ENCODE assay signal across 20 cellular contexts in the genomic region with DNA sequence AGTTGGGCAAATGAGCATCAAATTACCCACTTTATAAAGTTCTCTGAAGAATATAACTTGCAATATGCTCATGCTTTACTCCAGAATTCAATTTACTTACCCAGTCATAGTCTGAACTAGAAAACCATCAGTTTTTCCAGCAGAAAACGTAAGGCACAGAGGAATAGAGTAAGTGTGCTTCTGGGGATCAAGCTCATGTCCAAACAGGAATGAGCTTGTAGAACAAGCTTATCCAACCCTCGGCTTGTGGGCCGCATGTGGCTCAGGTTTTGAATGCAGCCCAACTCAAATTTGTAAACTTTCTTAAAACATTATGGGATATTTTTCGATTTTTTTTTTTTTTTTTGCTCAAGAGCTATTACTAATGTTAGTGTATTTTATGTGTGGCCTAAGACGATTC.
DNase-seq lines count a peak whose midpoint lies in the region; ATAC-seq, FAIRE-seq and TF ChIP-seq lines count a peak whose summit lies in the region.
"Had no signal": no experiment of that assay in that cellular context is flagged by ENCODE, and none has a peak within 500 bp of the region (broad histone marks: within the 10 kb centered on the region; RNA-seq: fewer than 3 reads in every experiment).

No MANE protein-coding gene starts in this region.

- H3K27ac Mint-ChIP-seq in astrocyte (ENCODE audit: unreplicated experiment) = peak overlapping the region; percentile 59
- H3K27ac Mint-ChIP-seq: CD14-positive monocyte; CD8-positive, alpha-beta T cell; HFFc6 had no signal

- intact Hi-C loops in heart left ventricle (cut with DNase I) = no loop called here

- H3K9me3 ChIP-seq in astrocyte (ENCODE audit: insufficient read depth, low read depth, low read length) = no peaks in the 10 kb centered on the region
- H3K9me3 ChIP-seq in keratinocyte (ENCODE audit: control insufficient read depth, low read depth, low read length) = no peaks in the 10 kb centered on the region
- peaks cover 0 to 15% (median 0%) of the 10 kb centered on the region in 12 donors for H3K9me3 ChIP-seq in heart left ventricle
- H3K9me3 ChIP-seq: A549 had no signal

- DNase-seq in astrocyte (ENCODE audit: low read depth) (no peak), epithelial cell of prostate (ENCODE audit: low read depth, low spot score) (peak; percentile 36), keratinocyte (ENCODE audit: low read depth, low spot score) (peak; percentile 60), NCI-H524 (lab: John Stamatoyannopoulos, UW) (no peak), heart left ventricle (no peak)
- DNase-seq: CD8-positive, alpha-beta T cell; COR-L47; DMS153; DMS79 treated with DMSO at 0.1 percent for 48 hours; EL; HCEC 1CT; HFFc6 had no signal

- H4K20me1 ChIP-seq in astrocyte (ENCODE audit: insufficient read depth, low read length) (no peaks in the 10 kb centered on the region), keratinocyte (ENCODE audit: control insufficient read depth, extremely low read depth, insufficient read depth, low read length) (no peaks in the 10 kb centered on the region)

- no peak overlapping the region for H3K4me3 Mint-ChIP-seq in astrocyte (ENCODE audit: unreplicated experiment)
- H3K4me3 Mint-ChIP-seq: CD14-positive monocyte; CD8-positive, alpha-beta T cell; HFFc6 had no signal

- no peak overlapping the region for H3K4me2 ChIP-seq in astrocyte (ENCODE audit: low read length)
- peak overlapping the region; percentile 56 for H3K4me2 ChIP-seq in keratinocyte (ENCODE audit: control insufficient read depth, extremely low read depth, insufficient read depth, low read depth, low read length)
- H3K4me2 ChIP-seq: A549 had no signal

- peaks cover 5% of the 10 kb centered on the region for H3K9me3 Mint-ChIP-seq in astrocyte (ENCODE audit: unreplicated experiment)
- H3K9me3 Mint-ChIP-seq: HFFc6 had no signal

- H3K27ac ChIP-seq in astrocyte (ENCODE audit: low read depth, low read length) (no peak overlapping the region), epithelial cell of prostate (peak overlapping the region; percentile 85), keratinocyte (ENCODE audit: control insufficient read depth, insufficient read depth, low read length) (peak overlapping the region; percentile 75), heart left ventricle (no peak overlapping the region)
- H3K27ac ChIP-seq: HL-60 had no signal

- H2AFZ ChIP-seq in astrocyte (ENCODE audit: low read depth, low read length) (no peak overlapping the region), keratinocyte (ENCODE audit: control insufficient read depth, low read length) (peak overlapping the region; percentile 23)

- H3K9me1 ChIP-seq in keratinocyte (ENCODE audit: control insufficient read depth, extremely low read depth, insufficient read depth, low read length) = no peaks in the 10 kb centered on the region

- H3K36me3 Mint-ChIP-seq in astrocyte (ENCODE audit: low read depth, unreplicated experiment) = peaks cover under 1% of the 10 kb centered on the region
- H3K36me3 Mint-ChIP-seq: CD14-positive monocyte; CD8-positive, alpha-beta T cell had no signal

- no peak for TF ChIP-seq POLR2A in heart left ventricle (IDR thresholded peaks at IDR 0.05)

- no peaks in the 10 kb centered on the region for H3K36me3 ChIP-seq in astrocyte (ENCODE audit: insufficient read depth, low read length)
- H3K36me3 ChIP-seq in keratinocyte (ENCODE audit: control insufficient read depth in 2 of 2, extremely low read depth in 1 of 2, insufficient read depth in 2 of 2, low read length in 2 of 2) = no peaks in the 10 kb centered on the region
- H3K36me3 ChIP-seq in heart left ventricle = no peaks in the 10 kb centered on the region

- TF ChIP-seq CTCF in astrocyte (IDR thresholded peaks at IDR 0.05; ENCODE audit: insufficient read depth, low read depth, low read length) (no peak), keratinocyte (optimal IDR thresholded peaks at IDR 0.05 in 1 of 3, IDR thresholded peaks at IDR 0.05 in 1 of 3, conservative IDR thresholded peaks at IDR 0.05 in 1 of 3; ENCODE audit: extremely low read depth in 1 of 3, insufficient read depth in 2 of 3, low read length in 3 of 3) (no peak), heart left ventricle (IDR thresholded peaks at IDR 0.05) (no peak)

- H3K27me3 Mint-ChIP-seq in astrocyte (ENCODE audit: low read depth, unreplicated experiment) = no peaks in the 10 kb centered on the region

- peaks cover 17% of the 10 kb centered on the region for H3K4me1 Mint-ChIP-seq in astrocyte (ENCODE audit: low read depth, unreplicated experiment)
- H3K4me1 Mint-ChIP-seq: CD14-positive monocyte had no signal

- FAIRE-seq in astrocyte (lab: Jason Lieb, UNC) = no peak
- FAIRE-seq in keratinocyte (lab: Jason Lieb, UNC) = peak; percentile 94
- FAIRE-seq: A549, D721Med, G401.6, GM12891 had no signal

- peaks cover 19% of the 10 kb centered on the region for H3K4me1 ChIP-seq in astrocyte (ENCODE audit: insufficient read depth, low read length)
- peaks cover 31% of the 10 kb centered on the region for H3K4me1 ChIP-seq in keratinocyte (ENCODE audit: control insufficient read depth, extremely low read depth, insufficient read depth, low read length)
- H3K4me1 ChIP-seq in heart left ventricle = peaks cover 0 to 10% (median 1%) of the 10 kb centered on the region in 12 donors

- 73 to 90% (median 80%) methylated on average over 5 of the region's 5 CpGs for WGBS in heart left ventricle, 4 donors

- H3K4me3 ChIP-seq in astrocyte (ENCODE audit: insufficient read depth, low read depth, low read length) (no peak overlapping the region), keratinocyte (ENCODE audit: control insufficient read depth in 2 of 3, extremely low read depth in 1 of 3, insufficient read depth in 2 of 3, low read depth in 1 of 3, low read length in 3 of 3) (peak overlapping the region in 1 of 3 experiments; percentile 24), heart left ventricle (no peak overlapping the region)
- H3K4me3 ChIP-seq: A549 had no signal

- dilution Hi-C loops in keratinocyte (cut with MboI; ENCODE audit: extremely low pct_ligation_motif_present, low sequenced_read_pairs) = no loop called here

- no peaks in the 10 kb centered on the region for H3K79me2 ChIP-seq in astrocyte (ENCODE audit: insufficient read depth, low read length)
- no peaks in the 10 kb centered on the region for H3K79me2 ChIP-seq in keratinocyte (ENCODE audit: control insufficient read depth, insufficient read depth, low read length)

- H3K27me3 ChIP-seq in astrocyte (ENCODE audit: insufficient read depth, low read length) (no peaks in the 10 kb centered on the region), keratinocyte (ENCODE audit: control insufficient read depth, extremely low read depth, insufficient read depth, low read length) (no peaks in the 10 kb centered on the region), heart left ventricle (no peaks in the 10 kb centered on the region)

- ATAC-seq in heart left ventricle = no peak
- ATAC-seq in GM21423 (IDR thresholded peaks at IDR 0.05; ENCODE audit: unreplicated experiment) = no peak
- no peak for ATAC-seq in HG03469 (IDR thresholded peaks at IDR 0.05; ENCODE audit: unreplicated experiment)
- ATAC-seq: A549; CD8-positive, alpha-beta T cell had no signal

- H3K9ac ChIP-seq in astrocyte (ENCODE audit: low read length) = no peak overlapping the region
- peak overlapping the region; percentile 1 for H3K9ac ChIP-seq in keratinocyte (ENCODE audit: control insufficient read depth, extremely low read depth, insufficient read depth, low read length)

Comparison
In these comparisons a context has a peak if more than half of its experiments do, and no peak if none do; other contexts are left out.
1. DNase-seq: peak in epithelial cell of prostate (single experiment) and keratinocyte (single experiment); none in astrocyte (single experiment), NCI-H524 (0 of 2) and heart left ventricle (0 of 5).
2. H3K27ac ChIP-seq: peak in epithelial cell of prostate (single experiment) and keratinocyte (single experiment); none in astrocyte (single experiment) and heart left ventricle (0 of 12).